Comparison of ENCODE assay signal across 15 cellular contexts in the genomic region with DNA sequence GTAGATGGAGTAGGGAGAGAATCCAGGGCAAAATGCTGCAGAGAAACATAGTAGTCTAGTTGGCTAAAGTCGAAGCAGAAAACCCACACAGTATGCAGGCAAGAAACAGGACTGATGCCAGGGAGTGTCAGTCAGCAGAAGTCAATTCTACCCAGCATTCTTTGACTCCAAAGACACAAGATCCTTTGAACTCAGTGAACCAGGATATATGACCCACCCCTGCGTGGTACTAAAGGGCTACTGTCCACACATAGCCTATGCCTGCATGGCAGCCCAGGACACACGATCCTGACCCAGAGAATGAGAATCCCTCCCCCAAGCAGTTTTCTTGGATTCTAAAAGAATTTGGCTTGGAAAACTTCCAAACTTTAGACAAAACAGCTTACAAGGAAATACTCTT. TPM values are rescaled to one million over a fixed set of nuclear protein-coding genes. Genes with fewer than 3 reads are reported as not detected.
DNase-seq lines count a peak whose midpoint lies in the region; ATAC-seq, FAIRE-seq and TF ChIP-seq lines count a peak whose summit lies in the region.
"Had no signal": no experiment of that assay in that cellular context is flagged by ENCODE, and none has a peak within 500 bp of the region (broad histone marks: within the 10 kb centered on the region; RNA-seq: fewer than 3 reads in every experiment).

No MANE protein-coding gene starts in this region.

- no peak overlapping the region for H3K27ac Mint-ChIP-seq in T-helper 2 cell treated with Interferon-gamma antibody and Interleukin-4, amounts not matched to agents 5 μg/mL and 100 μg/mL, for 36 hours
- H3K27ac Mint-ChIP-seq: activated CD8-positive, alpha-beta T cell treated with anti-CD3 and anti-CD28 coated beads, Interleukin-2, amount 10 ng/mL, durations not matched to agents 7 days and 5 days; CD8-positive, alpha-beta memory T cell; dendritic cell treated with granulocyte-macrophage colony-stimulating factor and Interleukin-4, amounts not matched to agents 40 ng/mL and 50 ng/mL, for 4 days; natural killer cell treated with Interleukin-12 subunit alpha and Interleukin-12 subunit beta and Interleukin-15 and Interleukin-18, amount 100 ng/mL, for 72 hours had no signal

- DNase-seq in A549 (ENCODE audit: low read depth in 1 of 2, low spot score in 1 of 2), result peak; percentile 58 to 63
- peak; percentile 43 for DNase-seq in HTR-8/SVneo (ENCODE audit: insufficient read length, low spot score)
- peak; percentile 51 for DNase-seq in mammary epithelial cell
- no peak for DNase-seq in HepG2 (ENCODE audit: low spot score)
- no peak for DNase-seq in anterior cingulate cortex (lab: John Stamatoyannopoulos, UW)
- no peak for DNase-seq in MV-4-11 (lab: John Stamatoyannopoulos, UW)
- DNase-seq in T-helper 2 cell treated with Interferon-gamma antibody and Interleukin-4, amounts not matched to agents 5 μg/mL and 100 μg/mL, for 36 hours (ENCODE audit: low spot score), result no peak
- no peak for DNase-seq in NCI-H1694 (lab: John Stamatoyannopoulos, UW)
- DNase-seq: activated CD8-positive, alpha-beta T cell treated with anti-CD3 and anti-CD28 coated beads, Interleukin-2, amount 10 ng/mL, durations not matched to agents 7 days and 5 days; CD8-positive, alpha-beta memory T cell; NCI-H1105; NK-92 treated with Interleukin-12 subunit alpha and Interleukin-12 subunit beta, amount 100 ng/mL, for 24 hours had no signal

- H3K9ac ChIP-seq in mammary epithelial cell (ENCODE audit: insufficient read depth, low read length) (no peak overlapping the region), HepG2 (ENCODE audit: insufficient read depth, low read depth, low read length) (no peak overlapping the region)

- no peak overlapping the region for H3K4me3 Mint-ChIP-seq in T-helper 2 cell treated with Interferon-gamma antibody and Interleukin-4, amounts not matched to agents 5 μg/mL and 100 μg/mL, for 36 hours
- H3K4me3 Mint-ChIP-seq: activated CD8-positive, alpha-beta T cell treated with anti-CD3 and anti-CD28 coated beads, Interleukin-2, amount 10 ng/mL, durations not matched to agents 7 days and 5 days; CD8-positive, alpha-beta memory T cell; dendritic cell treated with granulocyte-macrophage colony-stimulating factor and Interleukin-4, amounts not matched to agents 40 ng/mL and 50 ng/mL, for 4 days; natural killer cell treated with Interleukin-12 subunit alpha and Interleukin-12 subunit beta and Interleukin-15 and Interleukin-18, amount 100 ng/mL, for 72 hours had no signal

- POLR2A ChIA-PET in A549 (lab: Yijun Ruan, JAX), result no interaction called here
- POLR2A ChIA-PET in HepG2 (lab: Yijun Ruan, JAX), result no interaction called here

- no peaks in the 10 kb centered on the region for H4K20me1 ChIP-seq in mammary epithelial cell (ENCODE audit: insufficient read depth, low read length)
- H4K20me1 ChIP-seq in HepG2 (ENCODE audit: insufficient read depth, low read length), result no peaks in the 10 kb centered on the region

- H3K9me3 ChIP-seq in A549 (no peaks in the 10 kb centered on the region), mammary epithelial cell (replicated peaks; ENCODE audit: insufficient read depth, low read length) (no peaks in the 10 kb centered on the region), HepG2 (ENCODE audit: low read length) (peaks cover 8% of the 10 kb centered on the region; the same call in 1 of the 2 replicates)

- H3K9me3 Mint-ChIP-seq in T-helper 2 cell treated with Interferon-gamma antibody and Interleukin-4, amounts not matched to agents 5 μg/mL and 100 μg/mL, for 36 hours, result no peaks in the 10 kb centered on the region
- H3K9me3 Mint-ChIP-seq: CD8-positive, alpha-beta memory T cell; dendritic cell treated with granulocyte-macrophage colony-stimulating factor and Interleukin-4, amounts not matched to agents 40 ng/mL and 50 ng/mL, for 4 days; natural killer cell treated with Interleukin-12 subunit alpha and Interleukin-12 subunit beta and Interleukin-15 and Interleukin-18, amount 100 ng/mL, for 72 hours had no signal

- TF ChIP-seq RAD21 in A549 (conservative IDR thresholded peaks at IDR 0.05 in 1 of 2, IDR thresholded peaks at IDR 0.05 in 1 of 2) (no peak), HepG2 (CRISPR knock-in tag; IDR thresholded peaks at IDR 0.05) (no peak)

- TF ChIP-seq POLR2A in A549 (IDR thresholded peaks at IDR 0.05; ENCODE audit: low read length) (no peak), HepG2 (IDR thresholded peaks at IDR 0.05; ENCODE audit: insufficient read depth in 1 of 2, low read depth in 2 of 2, low read length in 2 of 2) (no peak)

- in situ Hi-C loops in mammary epithelial cell (cut with MboI; ENCODE audit: low sequenced_read_pairs in 2 of 2) (no loop called here), HepG2 (cut with HindIII; ENCODE audit: extremely low pct_ligation_motif_present, low pct_unique_long_range_greater_than_20kb) (no loop called here)

- H3K4me3 ChIP-seq in A549 (no peak overlapping the region), mammary epithelial cell (replicated peaks in 1 of 3; ENCODE audit: insufficient read depth in 1 of 3, low read depth in 2 of 3, low read length in 3 of 3) (no peak overlapping the region), HepG2 (replicated peaks in 1 of 3; ENCODE audit: insufficient read depth in 1 of 3, low read depth in 2 of 3, low read length in 3 of 3) (no peak overlapping the region)

- dilution Hi-C loops in mammary epithelial cell (cut with HindIII; ENCODE audit: low sequenced_read_pairs), result no loop called here

- H3K4me2 ChIP-seq in A549, result peak overlapping the region; percentile 35; the same call in 2 of the 3 replicates
- no peak overlapping the region for H3K4me2 ChIP-seq in mammary epithelial cell (ENCODE audit: insufficient read depth, low read depth, low read length)
- no peak overlapping the region for H3K4me2 ChIP-seq in HepG2 (ENCODE audit: low read depth, low read length)

- peak; percentile 85 to 90 for ATAC-seq in A549
- peak; percentile 59 for ATAC-seq in HepG2
- ATAC-seq: activated CD8-positive, alpha-beta T cell treated with anti-CD3 and anti-CD28 coated beads, Interleukin-2, amount 10 ng/mL, durations not matched to agents 7 days and 5 days had no signal

- no peak for TF ChIP-seq CTCF in A549 (IDR thresholded peaks at IDR 0.05)
- no peak for TF ChIP-seq CTCF in mammary epithelial cell (conservative IDR thresholded peaks at IDR 0.05 in 1 of 2, IDR thresholded peaks at IDR 0.05 in 1 of 2; ENCODE audit: extremely low read depth in 1 of 2, insufficient read depth in 1 of 2, low read depth in 1 of 2, low read length in 2 of 2)
- no peak for TF ChIP-seq CTCF in HepG2 (CRISPR knock-in tag; IDR thresholded peaks at IDR 0.05)

- H3K27ac ChIP-seq in A549 (no peak overlapping the region), mammary epithelial cell (ENCODE audit: insufficient read depth, low read depth, low read length) (no peak overlapping the region), HepG2 (ENCODE audit: extremely low read length, insufficient read depth, low read length) (no peak overlapping the region)

- FAIRE-seq in A549 (lab: Jason Lieb, UNC) (no peak), HTR-8/SVneo (lab: Jason Lieb, UNC) (peak; percentile 66), HepG2 (lab: Jason Lieb, UNC) (no peak)
- FAIRE-seq: A204.1 had no signal

- peaks cover 6% of the 10 kb centered on the region; the same call in 2 of the 3 replicates for H3K4me1 ChIP-seq in A549
- peaks cover 11% of the 10 kb centered on the region for H3K4me1 ChIP-seq in mammary epithelial cell (ENCODE audit: insufficient read depth, low read length)
- no peaks in the 10 kb centered on the region for H3K4me1 ChIP-seq in HepG2 (ENCODE audit: insufficient read depth, low read length)

- no peaks in the 10 kb centered on the region for H3K36me3 ChIP-seq in mammary epithelial cell (ENCODE audit: insufficient read depth, low read length)
- H3K36me3 ChIP-seq in HepG2 (replicated peaks in 1 of 2; ENCODE audit: control insufficient read depth in 1 of 2, insufficient read depth in 2 of 2, low read length in 2 of 2), result no peaks in the 10 kb centered on the region

- no peak for TF ChIP-seq EP300 in A549 (IDR thresholded peaks at IDR 0.05)
- TF ChIP-seq EP300 in HepG2 (IDR thresholded peaks at IDR 0.05; ENCODE audit: low read depth in 2 of 2, low read length in 2 of 2), result no peak
- TF ChIP-seq EP300 in HepG2 (CRISPR knock-in tag; IDR thresholded peaks at IDR 0.05; ENCODE audit: borderline replicate concordance), result no peak

- H3K79me2 ChIP-seq in mammary epithelial cell (ENCODE audit: insufficient read depth, low read length), result no peaks in the 10 kb centered on the region
- H3K79me2 ChIP-seq in HepG2 (ENCODE audit: insufficient read depth, low read length), result no peaks in the 10 kb centered on the region

- WGBS in A549 (ENCODE audit: missing lambda C conversion rate), result 2% methylated on average over 3 of the region's 3 CpGs
- 0% methylated on average over 3 of the region's 3 CpGs for WGBS in mammary epithelial cell (ENCODE audit: low coverage, missing lambda C conversion rate)
- 5% methylated on average over 3 of the region's 3 CpGs for WGBS in HepG2 (ENCODE audit: low lambda C conversion rate)

- H3K36me3 Mint-ChIP-seq in T-helper 2 cell treated with Interferon-gamma antibody and Interleukin-4, amounts not matched to agents 5 μg/mL and 100 μg/mL, for 36 hours (ENCODE audit: low read depth), result no peaks in the 10 kb centered on the region
- H3K36me3 Mint-ChIP-seq: CD8-positive, alpha-beta memory T cell; natural killer cell treated with Interleukin-12 subunit alpha and Interleukin-12 subunit beta and Interleukin-15 and Interleukin-18, amount 100 ng/mL, for 72 hours had no signal

- intact Hi-C loops in mammary epithelial cell (cut with micrococcal nuclease), result no loop called here
- intact Hi-C loops in HepG2 (cut with micrococcal nuclease; ENCODE audit: unreplicated experiment), result no loop called here

- H3K27me3 Mint-ChIP-seq in T-helper 2 cell treated with Interferon-gamma antibody and Interleukin-4, amounts not matched to agents 5 μg/mL and 100 μg/mL, for 36 hours (ENCODE audit: low read depth), result no peaks in the 10 kb centered on the region
- H3K27me3 Mint-ChIP-seq: dendritic cell treated with granulocyte-macrophage colony-stimulating factor and Interleukin-4, amounts not matched to agents 40 ng/mL and 50 ng/mL, for 4 days had no signal

- BruUV-seq in mammary epithelial cell (replicated peaks; lab: Mats Ljungman, UMichigan) (no TSS peak), HepG2 (replicated peaks; lab: Mats Ljungman, UMichigan) (no TSS peak)

- H3K27me3 ChIP-seq in mammary epithelial cell (ENCODE audit: insufficient read depth, low read length) (no peaks in the 10 kb centered on the region), HepG2 (ENCODE audit: control insufficient read depth in 1 of 2, insufficient read depth in 2 of 2, low read length in 2 of 2) (no peaks in the 10 kb centered on the region)

- H3K4me1 Mint-ChIP-seq in T-helper 2 cell treated with Interferon-gamma antibody and Interleukin-4, amounts not matched to agents 5 μg/mL and 100 μg/mL, for 36 hours (ENCODE audit: low read depth), result no peaks in the 10 kb centered on the region
- H3K4me1 Mint-ChIP-seq: CD8-positive, alpha-beta memory T cell had no signal

- H2AFZ ChIP-seq in mammary epithelial cell (ENCODE audit: low read depth, low read length), result no peak overlapping the region
- no peak overlapping the region for H2AFZ ChIP-seq in HepG2 (ENCODE audit: low read length)

- CTCF ChIA-PET in A549 (lab: Yijun Ruan, JAX), result interaction anchor here (0.9 kb wide), 1 partner anchor 73 kb away, joined by 3 read pairs; no protein-coding TSS in a partner anchor
- CTCF ChIA-PET in mammary epithelial cell (lab: Charles Lee; ENCODE audit: low non-redundant PET), result interaction anchor here (0.7 kb wide), 1 partner anchor 125 kb away, joined by 3 read pairs; no protein-coding TSS in a partner anchor
- CTCF ChIA-PET in HepG2 (lab: Yijun Ruan, JAX; ENCODE audit: low intra/inter-chr PET ratio, low total read pairs), result no interaction called here

RNA-seq across cellular contexts. Expression of a gene that starts 42.5 kb away (rescaled TPM):
- polyA plus RNA-seq in A549 (2011; rRNA removed), result not detected in 2 replicates
- not detected in 2 replicates for polyA plus RNA-seq in A549 (2012; cell fraction: cytosol; rRNA removed)
- not detected in 2 replicates for polyA plus RNA-seq in A549 (2012; cell fraction: nucleus; rRNA removed)
- not detected in 3 replicates for polyA plus RNA-seq in A549 (2017; fragmentation: RNase III; extraction: RNeasy Plus Mini Kit Qiagen cat#74134 plus additional on column Dnase treatment)
- polyA minus RNA-seq in A549 (2011; rRNA and poly(A)+ RNA removed), result not detected in 2 replicates
- not detected for total RNA-seq in mammary epithelial cell
- not detected for polyA plus RNA-seq in mammary epithelial cell
- polyA minus RNA-seq in mammary epithelial cell, result not detected
- total RNA-seq in HepG2 (2016; rRNA removed; fragmentation: Illumina TruSeq; extraction: Trizol), result not detected in 2 replicates
- total RNA-seq in HepG2 (2016; cell fraction: cytosol; rRNA removed; fragmentation: Illumina TruSeq; extraction: Trizol; ENCODE audit: low read depth), result not detected in 2 replicates
- total RNA-seq in HepG2 (2016; cell fraction: insoluble cytoplasmic fraction; rRNA removed; fragmentation: Illumina TruSeq; extraction: Trizol), result not detected in 2 replicates
- not detected in 2 replicates for total RNA-seq in HepG2 (2016; cell fraction: membrane; rRNA removed; fragmentation: Illumina TruSeq; extraction: Trizol)
- total RNA-seq in HepG2 (2016; cell fraction: nucleus; rRNA removed; fragmentation: Illumina TruSeq; extraction: Trizol), result not detected in 2 replicates
- not detected in 2 replicates for polyA plus RNA-seq in HepG2 (2011; rRNA removed)
- polyA plus RNA-seq in HepG2 (2011; cell fraction: cytosol; rRNA removed), result not detected in 2 replicates
- polyA plus RNA-seq in HepG2 (2011; cell fraction: nucleus; rRNA removed), result not detected in 2 replicates
- not detected in 2 replicates for polyA plus RNA-seq in HepG2 (2012)
- not detected in 2 replicates for polyA plus RNA-seq in HepG2 (2016; cell fraction: cytosol; fragmentation: Illumina TruSeq; extraction: Trizol; ENCODE audit: low read depth)
- not detected in 2 replicates for polyA plus RNA-seq in HepG2 (2016; cell fraction: insoluble cytoplasmic fraction; fragmentation: Illumina TruSeq; extraction: Trizol; ENCODE audit: low read depth)
- polyA plus RNA-seq in HepG2 (2016; cell fraction: membrane; fragmentation: Illumina TruSeq; extraction: Trizol; ENCODE audit: low read depth), result not detected in 2 replicates
- not detected in 2 replicates for polyA plus RNA-seq in HepG2 (2016; cell fraction: nucleus; fragmentation: Illumina TruSeq; extraction: Trizol; ENCODE audit: insufficient read depth, low read depth)
- polyA minus RNA-seq in HepG2 (2011; rRNA and poly(A)+ RNA removed; ENCODE audit: low replicate concordance), result not detected in 2 replicates
- not detected in 2 replicates for polyA minus RNA-seq in HepG2 (2011; cell fraction: cytosol; rRNA and poly(A)+ RNA removed)
- polyA minus RNA-seq in HepG2 (2011; cell fraction: nucleus; rRNA and poly(A)+ RNA removed), result not detected in 2 replicates
- total RNA-seq: activated CD8-positive, alpha-beta T cell treated with anti-CD3 and anti-CD28 coated beads, Interleukin-2, amount 10 ng/mL, durations not matched to agents 7 days and 5 days; CD8-positive, alpha-beta memory T cell; natural killer cell treated with Interleukin-12 subunit alpha and Interleukin-12 subunit beta and Interleukin-15 and Interleukin-18, amount 100 ng/mL, for 72 hours had no signal
- polyA plus RNA-seq: CD8-positive, alpha-beta memory T cell had no signal

Comparison
In these comparisons a context has a peak if more than half of its experiments do, and no peak if none do; other contexts are left out.
1. DNase-seq: peak in A549 (2 of 2), HTR-8/SVneo (single experiment) and mammary epithelial cell (single experiment); none in HepG2 (single experiment), anterior cingulate cortex (0 of 58), MV-4-11 (single experiment), T-helper 2 cell treated with Interferon-gamma antibody and Interleukin-4, amounts not matched to agents 5 μg/mL and 100 μg/mL, for 36 hours (single experiment) and NCI-H1694 (single experiment).